Comparison of ENCODE assay signal across 1 cellular context in the genomic region with DNA sequence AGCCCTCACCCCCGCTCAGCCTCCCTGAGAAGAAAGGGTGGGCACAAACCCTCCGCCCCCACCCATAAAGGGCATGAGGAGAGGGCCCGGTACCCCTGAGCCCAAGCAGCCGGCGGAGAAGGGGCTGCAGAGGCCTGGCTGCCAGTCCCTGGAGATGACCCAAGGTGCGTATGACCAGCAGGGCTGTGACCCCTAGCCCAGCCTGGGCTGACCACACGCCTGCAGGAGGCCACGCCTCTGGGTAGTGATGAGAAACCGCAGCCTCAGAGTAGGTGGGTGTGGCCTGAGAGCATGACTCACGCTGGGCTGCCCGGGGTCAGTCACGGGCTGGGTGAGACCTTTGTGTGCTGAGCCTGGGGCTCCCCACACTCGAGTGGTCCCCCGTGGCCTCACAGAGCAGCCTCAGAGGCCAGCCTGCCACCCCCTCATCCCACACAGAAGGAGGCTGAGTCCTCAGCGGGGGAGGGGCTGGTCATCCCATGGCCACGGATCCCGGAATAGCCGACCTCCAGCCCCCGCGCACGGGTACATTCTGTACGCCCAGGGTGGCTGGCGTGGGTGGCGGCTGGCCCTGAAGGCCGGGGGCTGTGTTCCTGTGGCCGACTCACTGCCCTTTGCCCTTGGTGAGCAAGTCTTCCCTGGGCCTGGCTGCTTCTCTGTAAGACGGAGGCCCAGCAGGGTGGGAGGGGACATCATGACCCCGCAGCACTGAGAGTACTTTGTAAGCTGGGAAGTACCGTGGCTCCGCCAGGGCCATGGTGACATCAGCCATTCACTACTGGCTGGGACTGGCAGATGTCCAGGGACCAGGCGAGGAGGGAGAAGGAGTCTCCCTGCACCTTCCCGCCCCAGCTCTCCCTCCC.
TF ChIP-seq lines count a peak whose summit lies in the region.

No MANE protein-coding gene starts in this region.

TF ChIP-seq in HepG2, 621 proteins besides CTCF, POLR2A, EP300 and RAD21 (continued from another document and continues in another):
- no peak for TF ChIP-seq BCLAF1 (IDR thresholded peaks at IDR 0.05)
- peak; percentile 94 for TF ChIP-seq BHLHE40 (IDR thresholded peaks at IDR 0.05; ENCODE audit: low read length)
- no peak for TF ChIP-seq POGK (CRISPR knock-in tag; conservative IDR thresholded peaks at IDR 0.05)
- TF ChIP-seq TP53 (CRISPR knock-in tag; conservative IDR thresholded peaks at IDR 0.05) = no peak
- TF ChIP-seq THAP8 (CRISPR knock-in tag; IDR thresholded peaks at IDR 0.05; ENCODE audit: borderline replicate concordance) = no peak
- no peak for TF ChIP-seq ZKSCAN8 (CRISPR knock-in tag; IDR thresholded peaks at IDR 0.05; ENCODE audit: borderline replicate concordance)
- no peak for TF ChIP-seq GTF2F1 (IDR thresholded peaks at IDR 0.05; ENCODE audit: low read length)
- TF ChIP-seq SP5 (CRISPR knock-in tag; IDR thresholded peaks at IDR 0.05; ENCODE audit: borderline replicate concordance, low read depth) = peak; percentile 79
- 0 out of 2 replicates have a peak, but pooled peaks have one; percentile 29 for TF ChIP-seq ZBTB38 (CRISPR knock-in tag; IDR thresholded peaks at IDR 0.05)
- peak; percentile 45; the same call in 1 of the 2 replicates for TF ChIP-seq NCOR1 (IDR thresholded peaks at IDR 0.05; ENCODE audit: borderline replicate concordance, low read length)
- TF ChIP-seq ZNF33B (CRISPR knock-in tag; IDR thresholded peaks at IDR 0.05) = 0 out of 2 replicates have a peak, but pooled peaks have one; percentile 49
- no peak for TF ChIP-seq ZNF589 (CRISPR knock-in tag; conservative IDR thresholded peaks at IDR 0.05)
- no peak for TF ChIP-seq MEIS2 (CRISPR knock-in tag; IDR thresholded peaks at IDR 0.05)
- peak; percentile 93 for TF ChIP-seq ZFX (CRISPR knock-in tag; IDR thresholded peaks at IDR 0.05; ENCODE audit: low read depth)
- peak; percentile 67 for TF ChIP-seq HNRNPLL (IDR thresholded peaks at IDR 0.05; ENCODE audit: low read depth, low read length, poor library complexity, severe bottlenecking)
- no peak for TF ChIP-seq FOXK2 (IDR thresholded peaks at IDR 0.05)
- TF ChIP-seq IRF2 (CRISPR knock-in tag; IDR thresholded peaks at IDR 0.05) = peak; percentile 78
- no peak for TF ChIP-seq RFXAP (CRISPR knock-in tag; IDR thresholded peaks at IDR 0.05; ENCODE audit: borderline replicate concordance)
- peak; percentile 29; the same call in 1 of the 2 replicates for TF ChIP-seq ZNF761 (CRISPR knock-in tag; conservative IDR thresholded peaks at IDR 0.05)
- TF ChIP-seq ZNF607 (CRISPR knock-in tag; IDR thresholded peaks at IDR 0.05; ENCODE audit: borderline replicate concordance) = no peak
- TF ChIP-seq GATA4 (IDR thresholded peaks at IDR 0.05; ENCODE audit: borderline replicate concordance, low read depth) = no peak; the same call in 1 of the 2 replicates
- peak; percentile 83 for TF ChIP-seq ZFY (CRISPR knock-in tag; IDR thresholded peaks at IDR 0.05)
- TF ChIP-seq TCF7 (IDR thresholded peaks at IDR 0.05; ENCODE audit: low read depth) = no peak
- no peak; the same call in 1 of the 2 replicates for TF ChIP-seq ZBTB42 (CRISPR knock-in tag; IDR thresholded peaks at IDR 0.05)
- TF ChIP-seq, protein P1, sequence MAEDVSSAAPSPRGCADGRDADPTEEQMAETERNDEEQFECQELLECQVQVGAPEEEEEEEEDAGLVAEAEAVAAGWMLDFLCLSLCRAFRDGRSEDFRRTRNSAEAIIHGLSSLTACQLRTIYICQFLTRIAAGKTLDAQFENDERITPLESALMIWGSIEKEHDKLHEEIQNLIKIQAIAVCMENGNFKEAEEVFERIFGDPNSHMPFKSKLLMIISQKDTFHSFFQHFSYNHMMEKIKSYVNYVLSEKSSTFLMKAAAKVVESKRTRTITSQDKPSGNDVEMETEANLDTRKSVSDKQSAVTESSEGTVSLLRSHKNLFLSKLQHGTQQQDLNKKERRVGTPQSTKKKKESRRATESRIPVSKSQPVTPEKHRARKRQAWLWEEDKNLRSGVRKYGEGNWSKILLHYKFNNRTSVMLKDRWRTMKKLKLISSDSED (CRISPR knock-in tag; IDR thresholded peaks at IDR 0.05) = no peak
- no peak for TF ChIP-seq ZNF7 (CRISPR knock-in tag; IDR thresholded peaks at IDR 0.05)
- TF ChIP-seq USF2 (IDR thresholded peaks at IDR 0.05; ENCODE audit: low read depth, low read length) = peak; percentile 1; the same call in 1 of the 2 replicates
- no peak for TF ChIP-seq USF2 (CRISPR knock-in tag; IDR thresholded peaks at IDR 0.05; ENCODE audit: borderline replicate concordance)
- TF ChIP-seq GFI1 (CRISPR knock-in tag; IDR thresholded peaks at IDR 0.05; ENCODE audit: borderline replicate concordance) = no peak; the same call in 1 of the 2 replicates
- no peak for TF ChIP-seq MLLT10 (CRISPR knock-in tag; IDR thresholded peaks at IDR 0.05)
- TF ChIP-seq PITX1 (CRISPR knock-in tag; IDR thresholded peaks at IDR 0.05) = peak; percentile 83
- TF ChIP-seq ZFP62 (CRISPR knock-in tag; IDR thresholded peaks at IDR 0.05) = no peak
- TF ChIP-seq RFX5 (IDR thresholded peaks at IDR 0.05; ENCODE audit: low read depth, low read length) = peak; percentile 18; the same call in 1 of the 2 replicates
- TF ChIP-seq, protein P2, sequence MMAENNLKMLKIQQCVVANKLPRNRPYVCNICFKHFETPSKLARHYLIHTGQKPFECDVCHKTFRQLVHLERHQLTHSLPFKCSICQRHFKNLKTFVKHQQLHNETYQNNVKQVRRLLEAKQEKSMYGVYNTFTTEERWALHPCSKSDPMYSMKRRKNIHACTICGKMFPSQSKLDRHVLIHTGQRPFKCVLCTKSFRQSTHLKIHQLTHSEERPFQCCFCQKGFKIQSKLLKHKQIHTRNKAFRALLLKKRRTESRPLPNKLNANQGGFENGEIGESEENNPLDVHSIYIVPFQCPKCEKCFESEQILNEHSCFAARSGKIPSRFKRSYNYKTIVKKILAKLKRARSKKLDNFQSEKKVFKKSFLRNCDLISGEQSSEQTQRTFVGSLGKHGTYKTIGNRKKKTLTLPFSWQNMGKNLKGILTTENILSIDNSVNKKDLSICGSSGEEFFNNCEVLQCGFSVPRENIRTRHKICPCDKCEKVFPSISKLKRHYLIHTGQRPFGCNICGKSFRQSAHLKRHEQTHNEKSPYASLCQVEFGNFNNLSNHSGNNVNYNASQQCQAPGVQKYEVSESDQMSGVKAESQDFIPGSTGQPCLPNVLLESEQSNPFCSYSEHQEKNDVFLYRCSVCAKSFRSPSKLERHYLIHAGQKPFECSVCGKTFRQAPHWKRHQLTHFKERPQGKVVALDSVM (CRISPR knock-in tag; IDR thresholded peaks at IDR 0.05) = peak; percentile 85
- 0 out of 2 replicates have a peak, but pooled peaks have one; percentile 33 for TF ChIP-seq FOXK1 (CRISPR knock-in tag; IDR thresholded peaks at IDR 0.05; ENCODE audit: borderline replicate concordance, low read depth)
- TF ChIP-seq ELF1 (CRISPR knock-in tag; IDR thresholded peaks at IDR 0.05) = peak; percentile 42; the same call in 1 of the 2 replicates
- TF ChIP-seq AGO2 (optimal IDR thresholded peaks at IDR 0.05; ENCODE audit: low read depth, low read length) = peak; percentile 86
- peak; percentile 53 for TF ChIP-seq ZBTB21 (CRISPR knock-in tag; IDR thresholded peaks at IDR 0.05)
- no peak for TF ChIP-seq ZNF232 (CRISPR knock-in tag; IDR thresholded peaks at IDR 0.05; ENCODE audit: borderline replicate concordance)
- no peak for TF ChIP-seq HOXD1 (CRISPR knock-in tag; IDR thresholded peaks at IDR 0.05)
- no peak for TF ChIP-seq ZNF260 (CRISPR knock-in tag; IDR thresholded peaks at IDR 0.05; ENCODE audit: borderline replicate concordance, low read depth)
- TF ChIP-seq POGZ (CRISPR knock-in tag; IDR thresholded peaks at IDR 0.05) = peak; percentile 56
- TF ChIP-seq U2AF2 (IDR thresholded peaks at IDR 0.05; ENCODE audit: low read depth, low read length) = no peak
- no peak for TF ChIP-seq NFE2L1 (CRISPR knock-in tag; IDR thresholded peaks at IDR 0.05; ENCODE audit: borderline replicate concordance)
- TF ChIP-seq ZNF782 (CRISPR knock-in tag; IDR thresholded peaks at IDR 0.05; ENCODE audit: borderline replicate concordance) = peak; percentile 68; the same call in 1 of the 2 replicates
- TF ChIP-seq SRY (CRISPR knock-in tag; IDR thresholded peaks at IDR 0.05) = 0 out of 2 replicates have a peak, but pooled peaks have one; percentile 51
- no peak for TF ChIP-seq REXO4 (CRISPR knock-in tag; IDR thresholded peaks at IDR 0.05; ENCODE audit: borderline replicate concordance)
- TF ChIP-seq NFKB2 (CRISPR knock-in tag; IDR thresholded peaks at IDR 0.05; ENCODE audit: borderline replicate concordance) = peak; percentile 78; the same call in 1 of the 2 replicates
- TF ChIP-seq SMAD3 (CRISPR knock-in tag; IDR thresholded peaks at IDR 0.05) = peak; percentile 67
- TF ChIP-seq ARID3A (IDR thresholded peaks at IDR 0.05; ENCODE audit: low read depth, low read length) = no peak; the same call in 1 of the 2 replicates
- TF ChIP-seq, protein P3, sequence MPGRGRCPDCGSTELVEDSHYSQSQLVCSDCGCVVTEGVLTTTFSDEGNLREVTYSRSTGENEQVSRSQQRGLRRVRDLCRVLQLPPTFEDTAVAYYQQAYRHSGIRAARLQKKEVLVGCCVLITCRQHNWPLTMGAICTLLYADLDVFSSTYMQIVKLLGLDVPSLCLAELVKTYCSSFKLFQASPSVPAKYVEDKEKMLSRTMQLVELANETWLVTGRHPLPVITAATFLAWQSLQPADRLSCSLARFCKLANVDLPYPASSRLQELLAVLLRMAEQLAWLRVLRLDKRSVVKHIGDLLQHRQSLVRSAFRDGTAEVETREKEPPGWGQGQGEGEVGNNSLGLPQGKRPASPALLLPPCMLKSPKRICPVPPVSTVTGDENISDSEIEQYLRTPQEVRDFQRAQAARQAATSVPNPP (CRISPR knock-in tag; IDR thresholded peaks at IDR 0.05) = no peak
- no peak; the same call in 1 of the 2 replicates for TF ChIP-seq ZZZ3 (CRISPR knock-in tag; IDR thresholded peaks at IDR 0.05; ENCODE audit: borderline replicate concordance)
- no peak for TF ChIP-seq MTA3 (CRISPR knock-in tag; IDR thresholded peaks at IDR 0.05)
- TF ChIP-seq KDM3A (CRISPR knock-in tag; IDR thresholded peaks at IDR 0.05; ENCODE audit: low read depth) = no peak
- no peak for TF ChIP-seq SYNCRIP (IDR thresholded peaks at IDR 0.05; ENCODE audit: insufficient read depth, low read depth, low read length)
- TF ChIP-seq HCFC1 (IDR thresholded peaks at IDR 0.05; ENCODE audit: low read depth, low read length) = no peak
